In the genomic region with DNA sequence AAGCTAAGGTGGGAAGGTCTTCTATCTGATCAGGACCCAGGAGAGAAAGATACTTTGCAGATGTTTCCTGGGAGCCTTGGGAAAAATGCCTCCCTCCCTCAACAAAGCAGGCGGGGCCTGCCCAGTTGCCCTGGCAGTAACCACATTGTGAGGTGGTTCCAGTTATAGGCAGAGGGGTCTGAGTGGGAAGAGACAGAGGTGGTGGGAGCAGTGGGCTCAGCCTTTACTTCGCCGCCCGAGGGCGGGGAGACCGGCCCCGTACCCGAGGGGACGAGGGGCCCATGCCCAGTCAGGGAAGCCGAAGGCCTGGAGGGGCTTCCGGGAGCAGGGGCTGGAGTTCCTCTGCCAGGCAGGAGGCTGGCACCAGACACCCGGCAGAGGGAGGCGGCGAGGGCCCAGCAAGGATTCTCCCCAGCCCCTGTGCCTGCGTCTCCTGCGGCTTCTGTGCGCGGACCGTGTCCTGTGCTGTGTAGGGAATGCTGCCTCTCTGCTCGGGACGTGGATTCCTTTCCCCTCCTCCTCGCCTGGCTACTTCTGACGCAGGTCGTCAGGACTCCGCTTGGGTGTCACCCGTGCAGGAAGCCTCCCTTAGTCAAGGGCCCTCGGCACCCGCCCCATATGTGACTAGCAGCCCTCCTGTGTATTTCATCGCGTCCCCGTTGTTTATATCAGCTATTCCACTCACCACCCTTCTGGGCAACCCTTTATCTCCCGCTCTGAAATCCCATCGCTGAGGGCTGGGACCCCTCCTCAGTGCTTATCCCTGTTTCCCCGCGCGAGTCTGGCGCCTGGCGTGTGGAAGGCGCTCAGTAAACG, we compare ENCODE assay signal across 8 cellular contexts. TPM values are rescaled to one million over a fixed set of nuclear protein-coding genes. Genes with fewer than 3 reads are reported as not detected.
A peak's percentile ranks its signal among the peaks of the same experiment; 100 is the strongest.
DNase-seq lines count a peak whose midpoint lies in the region; ATAC-seq and TF ChIP-seq lines count a peak whose summit lies in the region.
"Not testable (repeated sequence)": the region's sequence is repeated elsewhere in the genome, so short reads cannot be mapped to it uniquely, and the experiment has no call there.
"Had no signal": no experiment of that assay in that cellular context is flagged by ENCODE, and none has a peak within 500 bp of the region (broad histone marks: within the 10 kb centered on the region; RNA-seq: fewer than 3 reads in every experiment).

No MANE protein-coding gene starts in this region.

- TF ChIP-seq CTCF in GM12864 (IDR thresholded peaks at IDR 0.05; ENCODE audit: low read depth, low read length, missing control alignments); Panc1 (IDR thresholded peaks at IDR 0.05); epithelial cell of esophagus (IDR thresholded peaks at IDR 0.05; ENCODE audit: insufficient read depth, low read depth, low read length, missing control alignments); hepatocyte (IDR thresholded peaks at IDR 0.05; ENCODE audit: poor library complexity); neural progenitor cell (IDR thresholded peaks at IDR 0.05): not testable (repeated sequence)

- not testable (repeated sequence) for H3K4me1 Mint-ChIP-seq in neural progenitor cell; stimulated activated naive B cell treated with anti-CD40 and anti-IgM and Interleukin-4, amounts not matched to agents 10 μg/mL and 1 μg/mL and 100 μg/mL, for 72 hours

- H3K4me3 ChIP-seq in GM12864 (ENCODE audit: low read depth, low read length) = peak overlapping the region; percentile 32; the same call in 1 of the 2 replicates
- peak overlapping the region; percentile 18 to 42; a peak in 3 of 4 replicates for H3K4me3 ChIP-seq in Panc1 (ENCODE audit: low read depth in 2 of 2, low read length in 2 of 2)
- H3K4me3 ChIP-seq in adipocyte (ENCODE audit: low read length) = peak overlapping the region; percentile 53
- peak overlapping the region; percentile 40 for H3K4me3 ChIP-seq in epithelial cell of esophagus (ENCODE audit: low read length)
- not testable (repeated sequence) for H3K4me3 ChIP-seq in hepatocyte, neural progenitor cell

- H3K4me3 Mint-ChIP-seq in neural progenitor cell = not testable (repeated sequence)
- peak overlapping the region in 1 of 2 donors; percentile 62 for H3K4me3 Mint-ChIP-seq in stimulated activated naive B cell treated with anti-CD40 and anti-IgM and Interleukin-4, amounts not matched to agents 10 μg/mL and 1 μg/mL and 100 μg/mL, for 72 hours

- H3K9me3 Mint-ChIP-seq in neural progenitor cell; stimulated activated naive B cell treated with anti-CD40 and anti-IgM and Interleukin-4, amounts not matched to agents 10 μg/mL and 1 μg/mL and 100 μg/mL, for 72 hours: not testable (repeated sequence)

- not testable (repeated sequence) for H3K27ac Mint-ChIP-seq in neural progenitor cell; stimulated activated naive B cell treated with anti-CD40 and anti-IgM and Interleukin-4, amounts not matched to agents 10 μg/mL and 1 μg/mL and 100 μg/mL, for 72 hours

- H3K27me3 Mint-ChIP-seq in neural progenitor cell (ENCODE audit: insufficient read depth, low read depth); stimulated activated naive B cell treated with anti-CD40 and anti-IgM and Interleukin-4, amounts not matched to agents 10 μg/mL and 1 μg/mL and 100 μg/mL, for 72 hours: not testable (repeated sequence)

- CTCF ChIA-PET in Panc1 (lab: Charles Lee) = not testable (repeated sequence)

- H3K36me3 ChIP-seq in Panc1 (ENCODE audit: control insufficient read depth, insufficient read depth, low read length); adipocyte (ENCODE audit: control insufficient read depth, insufficient read depth, low read length, severe bottlenecking); hepatocyte (replicated peaks; ENCODE audit: insufficient read depth, low read depth); neural progenitor cell: not testable (repeated sequence)

- intact Hi-C loops in Panc1 (cut with micrococcal nuclease; ENCODE audit: unreplicated experiment) = not testable (repeated sequence)

- H3K36me3 Mint-ChIP-seq in neural progenitor cell; stimulated activated naive B cell treated with anti-CD40 and anti-IgM and Interleukin-4, amounts not matched to agents 10 μg/mL and 1 μg/mL and 100 μg/mL, for 72 hours: not testable (repeated sequence)

- not testable (repeated sequence) for H3K4me2 ChIP-seq in hepatocyte
- H3K4me2 ChIP-seq in neural progenitor cell = peak overlapping the region; percentile 0

- in situ Hi-C loops in Panc1 (cut with HindIII; ENCODE audit: low pct_unique_long_range_greater_than_20kb, low sequenced_read_pairs) = not testable (repeated sequence)

- WGBS in hepatocyte (ENCODE audit: low lambda C conversion rate, missing lambda C conversion rate) = 90% methylated on average over 24 of the region's 40 CpGs

- H3K27ac ChIP-seq in Panc1 (ENCODE audit: low read length); hepatocyte; neural progenitor cell: not testable (repeated sequence)

- not testable (repeated sequence) for H3K27me3 ChIP-seq in Panc1 (ENCODE audit: control insufficient read depth, insufficient read depth, low read length); adipocyte (replicated peaks; ENCODE audit: control insufficient read depth, insufficient read depth, low read length); hepatocyte; neural progenitor cell

- not testable (repeated sequence) for DNase-seq in GM12864 (ENCODE audit: low read depth); Panc1 (ENCODE audit: low read depth, low spot score); adipocyte (ENCODE audit: low read depth); epithelial cell of esophagus (ENCODE audit: low read depth); neural progenitor cell (ENCODE audit: low spot score); stimulated activated naive B cell treated with anti-CD40 and anti-IgM and Interleukin-4, amounts not matched to agents 10 μg/mL and 1 μg/mL and 100 μg/mL, for 72 hours
- DNase-seq in hepatocyte (ENCODE audit: low spot score) = peak; percentile 0

- H3K4me1 ChIP-seq in Panc1 (ENCODE audit: control insufficient read depth, insufficient read depth, low read length); adipocyte (ENCODE audit: control insufficient read depth, insufficient read depth, low read length); hepatocyte (ENCODE audit: insufficient read depth); neural progenitor cell: not testable (repeated sequence)

- H3K9me2 ChIP-seq in hepatocyte (replicated peaks; ENCODE audit: insufficient read depth) = not testable (repeated sequence)

- H4K20me1 ChIP-seq in hepatocyte (ENCODE audit: insufficient read depth, poor library complexity, severe bottlenecking); neural progenitor cell (ENCODE audit: low read depth): not testable (repeated sequence)

- TSS peak; percentile 95 for BruUV-seq in Panc1 (replicated peaks; lab: Mats Ljungman, UMichigan)

- H3F3A ChIP-seq in neural progenitor cell (ENCODE audit: low read depth) = not testable (repeated sequence)

- H3K79me2 ChIP-seq in hepatocyte; neural progenitor cell (ENCODE audit: low read depth): not testable (repeated sequence)

- POLR2A ChIA-PET in Panc1 (lab: Charles Lee) = not testable (repeated sequence)

- H2AFZ ChIP-seq in hepatocyte; neural progenitor cell (replicated peaks): not testable (repeated sequence)

- peak; percentile 94 for ATAC-seq in Panc1
- peak; percentile 53 to 64 for ATAC-seq in stimulated activated naive B cell treated with anti-CD40 and anti-IgM and Interleukin-4, amounts not matched to agents 10 μg/mL and 1 μg/mL and 100 μg/mL, for 72 hours (replicated peaks)

- H3K9ac ChIP-seq in adipocyte (ENCODE audit: low read length) = peak overlapping the region; percentile 53
- H3K9ac ChIP-seq in neural progenitor cell = not testable (repeated sequence)

- not testable (repeated sequence) for H3K9me3 ChIP-seq in Panc1 (ENCODE audit: control insufficient read depth, insufficient read depth, low read depth, low read length); adipocyte (ENCODE audit: control insufficient read depth, low read length); hepatocyte (ENCODE audit: low read depth); neural progenitor cell (ENCODE audit: low read depth)

RNA-seq across cellular contexts. Expression of gene RNU2-1, which starts 2.4 kb away (rescaled TPM):
- total RNA-seq in Panc1 (2021; ENCODE audit: unreplicated experiment) (4,481 TPM), hepatocyte (not detected in 2 replicates), neural progenitor cell (ENCODE audit: low replicate concordance) (not detected in 2 replicates)
- polyA plus RNA-seq in Panc1 (2012; ENCODE audit: insufficient read length) = not detected
- 2.9 TPM in 1 of 2 replicates, not detected in the other for polyA plus RNA-seq in hepatocyte
- total RNA-seq: cerebellum had no signal

RNA-seq across cellular contexts. Expression of gene CCDC200, which starts 3.0 kb away (rescaled TPM):
- total RNA-seq in Panc1 (2021; ENCODE audit: unreplicated experiment) (not detected), hepatocyte (not detected in 2 replicates), neural progenitor cell (ENCODE audit: low replicate concordance) (not detected in 2 replicates)
- polyA plus RNA-seq in Panc1 (2012; ENCODE audit: insufficient read length) = 0.70 TPM
- polyA plus RNA-seq in hepatocyte = 2.8 and 3.2 TPM in 2 replicates
- total RNA-seq: cerebellum had no signal

RNA-seq across cellular contexts. Expression of gene TMEM106A, which starts 19.7 kb away (rescaled TPM):
- total RNA-seq in Panc1 (2021; ENCODE audit: unreplicated experiment) = 3.5 TPM
- 0.84 TPM for polyA plus RNA-seq in Panc1 (2012; ENCODE audit: insufficient read length)
- 6.7 and 11.4 TPM in 2 replicates for total RNA-seq in hepatocyte
- polyA plus RNA-seq in hepatocyte = 7.2 and 8.4 TPM in 2 replicates
- 1.7 and 2.4 TPM in 2 replicates for total RNA-seq in neural progenitor cell (ENCODE audit: low replicate concordance)

Comparison
In these comparisons a context has a peak if more than half of its experiments do, and no peak if none do; other contexts are left out.
1. RNA of gene RNU2-1, which starts 2.4 kb away (total RNA-seq): 4,481 TPM in Panc1 (single experiment); not detected in hepatocyte and not detected in neural progenitor cell; every median in the first group is over 1,000 times any median in the second.